8 cellular contexts compared by ENCODE assay signal in the genomic region with DNA sequence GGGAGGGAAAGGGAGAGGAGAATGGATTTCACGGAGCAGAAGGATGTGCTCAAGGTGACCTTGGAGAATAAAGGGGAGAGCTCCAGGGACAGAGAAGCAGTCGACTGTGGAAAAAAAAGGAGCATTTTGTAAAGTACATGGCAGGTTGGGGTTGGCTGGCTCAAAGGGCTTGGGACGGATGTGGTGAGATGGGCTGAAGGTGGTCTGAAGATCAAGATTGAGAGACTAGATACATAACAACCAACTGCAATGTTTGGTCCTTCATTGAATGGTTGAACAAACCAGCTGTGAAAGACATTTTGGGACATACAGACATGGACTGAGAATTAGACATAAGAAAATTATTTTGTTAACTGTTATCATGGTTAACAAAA. TPM values are rescaled to one million over a fixed set of nuclear protein-coding genes. Genes with fewer than 3 reads are reported as not detected.
A peak's percentile ranks its signal among the peaks of the same experiment; 100 is the strongest.
DNase-seq lines count a peak whose midpoint lies in the region; ATAC-seq, FAIRE-seq and TF ChIP-seq lines count a peak whose summit lies in the region.

No MANE protein-coding gene starts in this region.

- H3K9me3 ChIP-seq in HUES64 (ENCODE audit: insufficient read depth, low read depth, low read length) (no peaks in the 10 kb centered on the region), muscle layer of duodenum (ENCODE audit: control insufficient read depth in 1 of 2, low read length in 2 of 2) (no peaks in the 10 kb centered on the region)

- H3K9ac ChIP-seq in HUES64 (ENCODE audit: low read depth, low read length) = peak overlapping the region; percentile 72

- peak overlapping the region; percentile 98 for H3K4me3 ChIP-seq in ACC112 (ENCODE audit: low read depth, low read length)
- H3K4me3 ChIP-seq in HUES64 (ENCODE audit: low read length) = peak overlapping the region; percentile 69
- H3K4me3 ChIP-seq in bronchial epithelial cell (ENCODE audit: low read depth, low read length) = peak overlapping the region; percentile 85
- peak overlapping the region; percentile 84 to 90 for H3K4me3 ChIP-seq in muscle layer of duodenum (ENCODE audit: low read depth in 1 of 2, low read length in 2 of 2)

- FAIRE-seq in bronchial epithelial cell (lab: Jason Lieb, UNC) = no peak

- peaks cover 16% of the 10 kb centered on the region; the same call in 1 of the 2 replicates for H3K36me3 ChIP-seq in ACC112 (ENCODE audit: insufficient read depth, low read length)
- H3K36me3 ChIP-seq in HUES64 (ENCODE audit: insufficient read depth, low read length) = peaks cover 14% of the 10 kb centered on the region
- H3K36me3 ChIP-seq in bronchial epithelial cell (ENCODE audit: control insufficient read depth, insufficient read depth, low read length) = peaks cover 14% of the 10 kb centered on the region
- H3K36me3 ChIP-seq in muscle layer of duodenum (ENCODE audit: control insufficient read depth in 1 of 2, insufficient read depth in 2 of 2, low read length in 2 of 2) = peaks cover 11 to 29% of the 10 kb centered on the region in 2 donors

- H3K27me3 ChIP-seq in ACC112 (ENCODE audit: insufficient read depth, low read length) = no peaks in the 10 kb centered on the region
- no peaks in the 10 kb centered on the region for H3K27me3 ChIP-seq in HUES64 (ENCODE audit: insufficient read depth, low read length)
- no peaks in the 10 kb centered on the region for H3K27me3 ChIP-seq in bronchial epithelial cell (ENCODE audit: control insufficient read depth, insufficient read depth, low read length)
- no peaks in the 10 kb centered on the region for H3K27me3 ChIP-seq in muscle layer of duodenum (ENCODE audit: low read depth, low read length)

- H3K4me1 ChIP-seq in ACC112 (ENCODE audit: control insufficient read depth, insufficient read depth, low read length, unreplicated experiment) (peaks cover 28% of the 10 kb centered on the region), HUES64 (ENCODE audit: insufficient read depth, low read length) (peaks cover 14% of the 10 kb centered on the region; the same call in 1 of the 2 replicates), muscle layer of duodenum (ENCODE audit: control insufficient read depth in 1 of 2, insufficient read depth in 2 of 2, low read length in 2 of 2) (peaks cover 12 to 34% of the 10 kb centered on the region in 2 donors)

- TF ChIP-seq CTCF in bronchial epithelial cell (IDR thresholded peaks at IDR 0.05; ENCODE audit: insufficient read depth, low read length, severe bottlenecking) = no peak

- DNase-seq in bronchial epithelial cell (ENCODE audit: low read depth) = no peak
- no peak for DNase-seq in GM03348 (ENCODE audit: low spot score)
- no peak for DNase-seq in HuH-7.5 (ENCODE audit: low spot score)

- H2AFZ ChIP-seq in ACC112 (ENCODE audit: low read length, unreplicated experiment) = no peak overlapping the region

- peak overlapping the region; percentile 95 for H3K27ac ChIP-seq in ACC112 (ENCODE audit: low read depth, low read length)
- H3K27ac ChIP-seq in HUES64 (ENCODE audit: low read depth, low read length) = 0 out of 2 replicates have a peak overlapping the region, but pooled peaks have one; percentile 98
- peak overlapping the region; percentile 99 for H3K27ac ChIP-seq in muscle layer of duodenum (ENCODE audit: low read length)

- H3K79me2 ChIP-seq in ACC112 (ENCODE audit: control insufficient read depth, insufficient read depth, low read length, unreplicated experiment) = peaks cover 47% of the 10 kb centered on the region

- ATAC-seq in HG03378 (IDR thresholded peaks at IDR 0.05; ENCODE audit: unreplicated experiment) (no peak), GM21515 (IDR thresholded peaks at IDR 0.05; ENCODE audit: unreplicated experiment) (no peak)

- 47% methylated on average over 3 of the region's 3 CpGs for WGBS in HUES64

RNA-seq across cellular contexts. Expression of a gene that starts 1.6 kb away (rescaled TPM):
- 373 TPM for polyA plus RNA-seq in HUES64 (2013, experiment 1 of 2)
- polyA plus RNA-seq in HUES64 (2013, experiment 2 of 2) = 387 TPM
- 1,301 and 1,307 TPM in 2 replicates for total RNA-seq in bronchial epithelial cell

RNA-seq across cellular contexts. Expression of a gene that starts 10.2 kb away (rescaled TPM):
- polyA plus RNA-seq in HUES64 (2013, experiment 1 of 2) = 2.1 TPM
- 1.6 TPM for polyA plus RNA-seq in HUES64 (2013, experiment 2 of 2)
- 1.1 and 2.3 TPM in 2 replicates for total RNA-seq in bronchial epithelial cell

RNA-seq across cellular contexts. Expression of a gene that starts 12.5 kb away (rescaled TPM):
- polyA plus RNA-seq in HUES64 (2013, experiment 1 of 2) = 16.3 TPM
- polyA plus RNA-seq in HUES64 (2013, experiment 2 of 2) = 16.2 TPM
- total RNA-seq in bronchial epithelial cell = 0.13 and 0.26 TPM in 2 replicates

RNA-seq across cellular contexts. Expression of a gene that starts 14.6 kb away (rescaled TPM):
- polyA plus RNA-seq in HUES64 (2013, experiment 1 of 2) = 90.1 TPM
- polyA plus RNA-seq in HUES64 (2013, experiment 2 of 2) = 106 TPM
- total RNA-seq in bronchial epithelial cell = 64.5 and 89.1 TPM in 2 replicates

RNA-seq across cellular contexts. Expression of a gene that starts 22.7 kb away (rescaled TPM):
- 43.8 TPM for polyA plus RNA-seq in HUES64 (2013, experiment 1 of 2)
- polyA plus RNA-seq in HUES64 (2013, experiment 2 of 2) = 45.1 TPM
- total RNA-seq in bronchial epithelial cell = 0.79 and 1.3 TPM in 2 replicates
